Comparison of ENCODE assay signal across 1 cellular context in genomic region chr2:42110287-42110973, GRCh38.
TF ChIP-seq lines count a peak whose summit lies in the region.

No MANE protein-coding gene starts in this region.

TF ChIP-seq in HepG2, 621 proteins besides CTCF, POLR2A, EP300 and RAD21 (continues in another document):
- TF ChIP-seq SNAPC4 (CRISPR knock-in tag; IDR thresholded peaks at IDR 0.05) (no peak), MTA1 (CRISPR knock-in tag; IDR thresholded peaks at IDR 0.05; ENCODE audit: borderline replicate concordance) (peak; percentile 57; the same call in 1 of the 2 replicates), PRPF4 (IDR thresholded peaks at IDR 0.05; ENCODE audit: low read depth, low read length, poor library complexity, severe bottlenecking) (no peak), HNRNPLL (IDR thresholded peaks at IDR 0.05; ENCODE audit: low read depth, low read length, poor library complexity, severe bottlenecking) (no peak), ELF4 (CRISPR knock-in tag; IDR thresholded peaks at IDR 0.05; ENCODE audit: borderline replicate concordance) (no peak), KAT7 (CRISPR knock-in tag; IDR thresholded peaks at IDR 0.05; ENCODE audit: borderline replicate concordance) (peak; percentile 40; the same call in 1 of the 2 replicates), ZNF652 (CRISPR knock-in tag; IDR thresholded peaks at IDR 0.05; ENCODE audit: borderline replicate concordance, low read depth) (peak; percentile 40; the same call in 1 of the 2 replicates), UBTF (CRISPR knock-in tag; IDR thresholded peaks at IDR 0.05) (peak; percentile 57; the same call in 1 of the 2 replicates), ZNF547 (CRISPR knock-in tag; IDR thresholded peaks at IDR 0.05) (0 out of 2 replicates have a peak, but pooled peaks have one; percentile 46), SALL1 (CRISPR knock-in tag; IDR thresholded peaks at IDR 0.05) (peak; percentile 28), RXRA (CRISPR knock-in tag; IDR thresholded peaks at IDR 0.05) (0 out of 2 replicates have a peak, but pooled peaks have one; percentile 39), ZFY (CRISPR knock-in tag; IDR thresholded peaks at IDR 0.05) (peak; percentile 48), POGZ (CRISPR knock-in tag; IDR thresholded peaks at IDR 0.05) (0 out of 2 replicates have a peak, but pooled peaks have one; percentile 16), TCF12 (IDR thresholded peaks at IDR 0.05) (no peak), TCF12 (CRISPR knock-in tag; IDR thresholded peaks at IDR 0.05) (peak; percentile 54; the same call in 1 of the 2 replicates), TEAD3 (CRISPR knock-in tag; optimal IDR thresholded peaks at IDR 0.05; ENCODE audit: borderline replicate concordance) (peak; percentile 17), MEF2D (CRISPR knock-in tag; IDR thresholded peaks at IDR 0.05) (no peak), ERF (CRISPR knock-in tag; IDR thresholded peaks at IDR 0.05) (no peak), FOXP4 (CRISPR knock-in tag; IDR thresholded peaks at IDR 0.05) (no peak), ZNF772 (CRISPR knock-in tag; IDR thresholded peaks at IDR 0.05) (no peak), ZNF510 (CRISPR knock-in tag; IDR thresholded peaks at IDR 0.05; ENCODE audit: low read depth) (0 out of 2 replicates have a peak, but pooled peaks have one; percentile 25), SMAD1 (CRISPR knock-in tag; IDR thresholded peaks at IDR 0.05; ENCODE audit: borderline replicate concordance, low read depth) (peak; percentile 68; the same call in 1 of the 2 replicates), ZNF775 (CRISPR knock-in tag; IDR thresholded peaks at IDR 0.05; ENCODE audit: borderline replicate concordance) (no peak), FOXC1 (CRISPR knock-in tag; IDR thresholded peaks at IDR 0.05; ENCODE audit: borderline replicate concordance) (0 out of 2 replicates have a peak, but pooled peaks have one; percentile 36), LCORL (IDR thresholded peaks at IDR 0.05) (no peak), LCORL (CRISPR knock-in tag; IDR thresholded peaks at IDR 0.05) (peak; percentile 41), ZNF703 (CRISPR knock-in tag; IDR thresholded peaks at IDR 0.05; ENCODE audit: borderline replicate concordance) (no peak), NCOA2 (CRISPR knock-in tag; IDR thresholded peaks at IDR 0.05) (no peak), BRD4 (CRISPR knock-in tag; IDR thresholded peaks at IDR 0.05) (0 out of 2 replicates have a peak, but pooled peaks have one; percentile 49), RBAK (CRISPR knock-in tag; IDR thresholded peaks at IDR 0.05) (no peak), HMG20A (CRISPR knock-in tag; IDR thresholded peaks at IDR 0.05; ENCODE audit: borderline replicate concordance) (no peak), ZBTB7B (CRISPR knock-in tag; IDR thresholded peaks at IDR 0.05) (peak; percentile 48; the same call in 1 of the 2 replicates), BRF2 (CRISPR knock-in tag; IDR thresholded peaks at IDR 0.05) (0 out of 2 replicates have a peak, but pooled peaks have one; percentile 33), PHF21A (CRISPR knock-in tag; IDR thresholded peaks at IDR 0.05) (peak; percentile 58; the same call in 1 of the 2 replicates), ZNF556 (CRISPR knock-in tag; IDR thresholded peaks at IDR 0.05; ENCODE audit: borderline replicate concordance) (0 out of 2 replicates have a peak, but pooled peaks have one; percentile 5), RCOR2 (CRISPR knock-in tag; IDR thresholded peaks at IDR 0.05) (peak; percentile 23; the same call in 1 of the 2 replicates), CCDC6 (CRISPR knock-in tag; IDR thresholded peaks at IDR 0.05) (0 out of 2 replicates have a peak, but pooled peaks have one; percentile 28)
- TF ChIP-seq, protein P1, sequence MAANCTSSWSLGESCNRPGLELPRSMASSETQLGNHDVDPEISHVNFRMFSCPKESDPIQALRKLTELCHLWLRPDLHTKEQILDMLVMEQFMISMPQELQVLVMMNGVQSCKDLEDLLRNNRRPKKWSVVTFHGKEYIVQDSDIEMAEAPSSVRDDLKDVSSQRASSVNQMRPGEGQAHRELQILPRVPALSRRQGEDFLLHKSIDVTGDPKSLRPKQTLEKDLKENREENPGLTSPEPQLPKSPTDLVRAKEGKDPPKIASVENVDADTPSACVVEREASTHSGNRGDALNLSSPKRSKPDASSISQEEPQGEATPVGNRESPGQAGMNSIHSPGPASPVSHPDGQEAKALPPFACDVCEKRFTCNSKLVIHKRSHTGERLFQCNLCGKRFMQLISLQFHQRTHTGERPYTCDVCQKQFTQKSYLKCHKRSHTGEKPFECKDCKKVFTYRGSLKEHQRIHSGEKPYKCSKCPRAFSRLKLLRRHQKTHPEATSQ (CRISPR knock-in tag; IDR thresholded peaks at IDR 0.05; ENCODE audit: borderline replicate concordance) = 0 out of 2 replicates have a peak, but pooled peaks have one; percentile 37
- TF ChIP-seq, protein P2, sequence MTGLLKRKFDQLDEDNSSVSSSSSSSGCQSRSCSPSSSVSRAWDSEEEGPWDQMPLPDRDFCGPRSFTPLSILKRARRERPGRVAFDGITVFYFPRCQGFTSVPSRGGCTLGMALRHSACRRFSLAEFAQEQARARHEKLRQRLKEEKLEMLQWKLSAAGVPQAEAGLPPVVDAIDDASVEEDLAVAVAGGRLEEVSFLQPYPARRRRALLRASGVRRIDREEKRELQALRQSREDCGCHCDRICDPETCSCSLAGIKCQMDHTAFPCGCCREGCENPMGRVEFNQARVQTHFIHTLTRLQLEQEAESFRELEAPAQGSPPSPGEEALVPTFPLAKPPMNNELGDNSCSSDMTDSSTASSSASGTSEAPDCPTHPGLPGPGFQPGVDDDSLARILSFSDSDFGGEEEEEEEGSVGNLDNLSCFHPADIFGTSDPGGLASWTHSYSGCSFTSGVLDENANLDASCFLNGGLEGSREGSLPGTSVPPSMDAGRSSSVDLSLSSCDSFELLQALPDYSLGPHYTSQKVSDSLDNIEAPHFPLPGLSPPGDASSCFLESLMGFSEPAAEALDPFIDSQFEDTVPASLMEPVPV (CRISPR knock-in tag; IDR thresholded peaks at IDR 0.05) = 0 out of 2 replicates have a peak, but pooled peaks have one; percentile 52
- TF ChIP-seq, protein P3, sequence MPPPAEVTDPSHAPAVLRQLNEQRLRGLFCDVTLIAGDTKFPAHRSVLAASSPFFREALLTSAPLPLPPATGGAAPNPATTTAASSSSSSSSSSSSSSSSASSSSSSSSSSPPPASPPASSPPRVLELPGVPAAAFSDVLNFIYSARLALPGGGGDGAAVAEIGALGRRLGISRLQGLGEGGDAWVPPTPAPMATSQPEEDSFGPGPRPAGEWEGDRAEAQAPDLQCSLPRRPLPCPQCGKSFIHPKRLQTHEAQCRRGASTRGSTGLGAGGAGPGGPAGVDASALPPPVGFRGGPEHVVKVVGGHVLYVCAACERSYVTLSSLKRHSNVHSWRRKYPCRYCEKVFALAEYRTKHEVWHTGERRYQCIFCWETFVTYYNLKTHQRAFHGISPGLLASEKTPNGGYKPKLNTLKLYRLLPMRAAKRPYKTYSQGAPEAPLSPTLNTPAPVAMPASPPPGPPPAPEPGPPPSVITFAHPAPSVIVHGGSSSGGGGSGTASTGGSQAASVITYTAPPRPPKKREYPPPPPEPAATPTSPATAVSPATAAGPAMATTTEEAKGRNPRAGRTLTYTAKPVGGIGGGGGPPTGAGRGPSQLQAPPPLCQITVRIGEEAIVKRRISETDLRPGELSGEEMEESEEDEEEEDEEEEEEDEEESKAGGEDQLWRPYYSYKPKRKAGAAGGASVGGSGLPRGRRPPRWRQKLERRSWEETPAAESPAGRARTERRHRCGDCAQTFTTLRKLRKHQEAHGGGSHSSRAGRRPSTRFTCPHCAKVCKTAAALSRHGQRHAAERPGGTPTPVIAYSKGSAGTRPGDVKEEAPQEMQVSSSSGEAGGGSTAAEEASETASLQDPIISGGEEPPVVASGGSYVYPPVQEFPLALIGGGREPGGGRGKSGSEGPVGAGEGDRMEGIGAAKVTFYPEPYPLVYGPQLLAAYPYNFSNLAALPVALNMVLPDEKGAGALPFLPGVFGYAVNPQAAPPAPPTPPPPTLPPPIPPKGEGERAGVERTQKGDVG (CRISPR knock-in tag; IDR thresholded peaks at IDR 0.05; ENCODE audit: borderline replicate concordance) = peak; percentile 16; the same call in 1 of the 2 replicates
- TF ChIP-seq, protein P4, sequence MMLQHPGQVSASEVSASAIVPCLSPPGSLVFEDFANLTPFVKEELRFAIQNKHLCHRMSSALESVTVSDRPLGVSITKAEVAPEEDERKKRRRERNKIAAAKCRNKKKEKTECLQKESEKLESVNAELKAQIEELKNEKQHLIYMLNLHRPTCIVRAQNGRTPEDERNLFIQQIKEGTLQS (CRISPR knock-in tag; IDR thresholded peaks at IDR 0.05) = no peak
- TF ChIP-seq, protein P5, sequence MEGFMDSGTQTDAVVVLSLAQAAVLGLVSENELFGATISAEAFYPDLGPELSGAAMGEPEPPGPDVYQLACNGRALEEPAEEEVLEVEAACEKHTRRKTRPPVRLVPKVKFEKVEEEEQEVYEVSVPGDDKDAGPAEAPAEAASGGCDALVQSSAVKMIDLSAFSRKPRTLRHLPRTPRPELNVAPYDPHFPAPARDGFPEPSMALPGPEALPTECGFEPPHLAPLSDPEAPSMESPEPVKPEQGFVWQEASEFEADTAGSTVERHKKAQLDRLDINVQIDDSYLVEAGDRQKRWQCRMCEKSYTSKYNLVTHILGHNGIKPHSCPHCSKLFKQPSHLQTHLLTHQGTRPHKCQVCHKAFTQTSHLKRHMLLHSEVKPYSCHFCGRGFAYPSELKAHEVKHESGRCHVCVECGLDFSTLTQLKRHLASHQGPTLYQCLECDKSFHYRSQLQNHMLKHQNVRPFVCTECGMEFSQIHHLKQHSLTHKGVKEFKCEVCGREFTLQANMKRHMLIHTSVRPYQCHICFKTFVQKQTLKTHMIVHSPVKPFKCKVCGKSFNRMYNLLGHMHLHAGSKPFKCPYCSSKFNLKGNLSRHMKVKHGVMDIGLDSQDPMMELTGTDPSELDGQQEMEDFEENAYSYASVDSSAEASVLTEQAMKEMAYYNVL (CRISPR knock-in tag; IDR thresholded peaks at IDR 0.05; ENCODE audit: borderline replicate concordance) = peak; percentile 51; the same call in 1 of the 2 replicates
